Comparison of ENCODE assay signal across 9 cellular contexts in the genomic region with DNA sequence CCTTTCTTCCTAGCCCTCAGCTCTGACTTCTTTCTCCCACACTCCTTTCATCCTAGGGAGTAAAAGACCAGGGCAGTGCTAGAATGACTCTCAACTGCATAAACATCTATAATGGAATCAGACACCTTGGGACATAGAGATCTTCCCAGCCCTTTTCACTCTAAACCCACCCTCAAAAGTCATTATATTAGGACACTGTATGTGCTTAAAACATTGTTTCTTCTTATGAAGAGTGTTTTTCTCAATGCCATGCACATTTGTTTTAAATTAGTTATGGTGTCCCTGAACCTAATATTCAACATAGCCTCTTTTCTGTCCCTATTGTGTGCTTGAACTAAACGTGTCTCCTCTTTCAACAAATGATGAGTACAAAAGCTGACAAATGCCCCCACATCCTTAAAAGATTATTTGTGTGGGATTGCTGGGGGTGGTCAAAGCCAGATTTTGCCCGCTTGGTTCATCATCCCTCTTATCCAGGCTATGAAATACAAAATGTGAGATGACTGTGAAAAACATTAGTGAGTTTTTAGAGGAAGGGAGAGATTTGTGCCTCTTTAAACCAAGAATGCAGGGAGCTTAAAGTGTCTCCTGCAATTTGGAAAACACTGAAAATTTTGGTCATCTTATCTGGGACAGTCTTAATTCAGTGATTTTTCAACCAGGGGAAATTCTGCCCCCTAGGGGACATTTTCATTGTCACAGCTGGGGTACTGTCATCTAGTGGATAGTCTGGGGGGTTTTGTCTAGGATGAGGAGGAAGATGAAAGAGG. TPM values are rescaled to one million over a fixed set of nuclear protein-coding genes. Genes with fewer than 3 reads are reported as not detected.
DNase-seq lines count a peak whose midpoint lies in the region; ATAC-seq and TF ChIP-seq lines count a peak whose summit lies in the region.
"Had no signal": no experiment of that assay in that cellular context is flagged by ENCODE, and none has a peak within 500 bp of the region (broad histone marks: within the 10 kb centered on the region; RNA-seq: fewer than 3 reads in every experiment).

No MANE protein-coding gene starts in this region.

- 53 to 60% (median 57%) methylated on average over 2 of the region's 2 CpGs for WGBS in ovary, 3 donors

- H4K20me1 ChIP-seq in GM23338 (replicated peaks; ENCODE audit: insufficient read depth), result no peaks in the 10 kb centered on the region

- H2AFZ ChIP-seq in GM23338, result peak overlapping the region; percentile 33; the same call in 1 of the 2 replicates

- H3K4me1 ChIP-seq in GM23338 (ENCODE audit: insufficient read depth) (0 out of 2 replicates have a peak, but pooled peaks cover 2% of the 10 kb centered on the region), SJCRH30 (peaks cover 3% of the 10 kb centered on the region), ovary (ENCODE audit: insufficient read depth) (no peaks in the 10 kb centered on the region)

- H3F3A ChIP-seq in GM23338 (replicated peaks; ENCODE audit: low read depth), result no peaks in the 10 kb centered on the region

- ATAC-seq in GM23338, result peak; percentile 85
- no peak for ATAC-seq in GM19023 (IDR thresholded peaks at IDR 0.05; ENCODE audit: unreplicated experiment)

- H3K36me3 ChIP-seq in GM23338 (ENCODE audit: insufficient read depth) (no peaks in the 10 kb centered on the region), SJCRH30 (no peaks in the 10 kb centered on the region), ovary (no peaks in the 10 kb centered on the region)

- H3K27ac Mint-ChIP-seq in GM23338 (no peak overlapping the region), type B pancreatic cell (no peak overlapping the region)
- H3K27ac Mint-ChIP-seq: T-helper 1 cell treated with Interleukin-12 subunit alpha and Interleukin-12 subunit beta and Interleukin-4 antibody, amounts not matched to agents 30 μg/mL and 1 μg/mL, for 36 hours had no signal

- H3K4me1 Mint-ChIP-seq in GM23338, result no peaks in the 10 kb centered on the region
- H3K4me1 Mint-ChIP-seq in type B pancreatic cell (ENCODE audit: unreplicated experiment), result peaks cover 5% of the 10 kb centered on the region

- H3K4me3 ChIP-seq in GM23338, result no peak overlapping the region
- H3K4me3 ChIP-seq in SJCRH30, result no peak overlapping the region
- H3K4me3 ChIP-seq in fibroblast of the aortic adventitia (ENCODE audit: low read depth, low read length), result no peak overlapping the region
- no peak overlapping the region for H3K4me3 ChIP-seq in ovary

- TF ChIP-seq CTCF in GM23338 (conservative IDR thresholded peaks at IDR 0.05; ENCODE audit: low read depth in 2 of 2), result peak; percentile 77 to 92
- peak; percentile 65 for TF ChIP-seq CTCF in fibroblast of the aortic adventitia (IDR thresholded peaks at IDR 0.05; ENCODE audit: insufficient read depth, low read length)
- TF ChIP-seq CTCF in type B pancreatic cell (conservative IDR thresholded peaks at IDR 0.05), result peak; percentile 67
- TF ChIP-seq CTCF in ovary (IDR thresholded peaks at IDR 0.05), result no peak

- H3K9me2 ChIP-seq in GM23338 (ENCODE audit: insufficient read depth), result no peaks in the 10 kb centered on the region

- H3K9me3 Mint-ChIP-seq in GM23338 (no peaks in the 10 kb centered on the region), type B pancreatic cell (no peaks in the 10 kb centered on the region)
- H3K9me3 Mint-ChIP-seq: T-helper 1 cell treated with Interleukin-12 subunit alpha and Interleukin-12 subunit beta and Interleukin-4 antibody, amounts not matched to agents 30 μg/mL and 1 μg/mL, for 36 hours had no signal

- H3K79me2 ChIP-seq in GM23338 (replicated peaks; ENCODE audit: insufficient read depth), result no peaks in the 10 kb centered on the region

- H3K9me3 ChIP-seq in SJCRH30 (replicated peaks) (no peaks in the 10 kb centered on the region), ovary (no peaks in the 10 kb centered on the region)

- H3K27me3 Mint-ChIP-seq in GM23338 (ENCODE audit: insufficient read depth, low read depth, poor library complexity) (peaks cover 2% of the 10 kb centered on the region), type B pancreatic cell (no peaks in the 10 kb centered on the region)

- no peak overlapping the region for H3K27ac ChIP-seq in GM23338 (ENCODE audit: low read depth)
- H3K27ac ChIP-seq in SJCRH30, result no peak overlapping the region
- no peak overlapping the region for H3K27ac ChIP-seq in ovary

- H3K4me3 Mint-ChIP-seq in GM23338, result no peak overlapping the region
- no peak overlapping the region for H3K4me3 Mint-ChIP-seq in type B pancreatic cell
- H3K4me3 Mint-ChIP-seq: T-helper 1 cell treated with Interleukin-12 subunit alpha and Interleukin-12 subunit beta and Interleukin-4 antibody, amounts not matched to agents 30 μg/mL and 1 μg/mL, for 36 hours had no signal

- TF ChIP-seq EP300 in ovary (IDR thresholded peaks at IDR 0.05), result no peak

- H3K4me2 ChIP-seq in GM23338, result no peak overlapping the region

- peak; percentile 20 for DNase-seq in Daoy (ENCODE audit: low read depth)
- DNase-seq in GM23338 (ENCODE audit: low spot score), result peak; percentile 79
- peak; percentile 3 to 48 for DNase-seq in SJCRH30
- peak; percentile 35 for DNase-seq in fibroblast of the aortic adventitia (ENCODE audit: low read depth)
- DNase-seq in type B pancreatic cell (ENCODE audit: extremely low spot score, unreplicated experiment), result no peak
- no peak for DNase-seq in ovary
- no peak for DNase-seq in NCI-H345 (lab: John Stamatoyannopoulos, UW)

- H3K36me3 Mint-ChIP-seq in GM23338 (ENCODE audit: low read depth) (no peaks in the 10 kb centered on the region), type B pancreatic cell (no peaks in the 10 kb centered on the region)

- intact Hi-C loops in ovary (cut with DNase I), result no loop called here

- H3K27me3 ChIP-seq in GM23338 (ENCODE audit: insufficient read depth) (no peaks in the 10 kb centered on the region), SJCRH30 (no peaks in the 10 kb centered on the region), ovary (no peaks in the 10 kb centered on the region)

- no peak for TF ChIP-seq POLR2A in ovary (IDR thresholded peaks at IDR 0.05)

TF ChIP-seq in GM23338, 12 proteins besides CTCF, POLR2A, EP300 and RAD21 (continues in another document):
- no peak for TF ChIP-seq ZNF331 (CRISPR knock-in tag; IDR thresholded peaks at IDR 0.05; ENCODE audit: low read depth)
- no peak for TF ChIP-seq EZH2 (IDR thresholded peaks at IDR 0.05; ENCODE audit: low read depth, unreplicated experiment)
- TF ChIP-seq, protein P1, sequence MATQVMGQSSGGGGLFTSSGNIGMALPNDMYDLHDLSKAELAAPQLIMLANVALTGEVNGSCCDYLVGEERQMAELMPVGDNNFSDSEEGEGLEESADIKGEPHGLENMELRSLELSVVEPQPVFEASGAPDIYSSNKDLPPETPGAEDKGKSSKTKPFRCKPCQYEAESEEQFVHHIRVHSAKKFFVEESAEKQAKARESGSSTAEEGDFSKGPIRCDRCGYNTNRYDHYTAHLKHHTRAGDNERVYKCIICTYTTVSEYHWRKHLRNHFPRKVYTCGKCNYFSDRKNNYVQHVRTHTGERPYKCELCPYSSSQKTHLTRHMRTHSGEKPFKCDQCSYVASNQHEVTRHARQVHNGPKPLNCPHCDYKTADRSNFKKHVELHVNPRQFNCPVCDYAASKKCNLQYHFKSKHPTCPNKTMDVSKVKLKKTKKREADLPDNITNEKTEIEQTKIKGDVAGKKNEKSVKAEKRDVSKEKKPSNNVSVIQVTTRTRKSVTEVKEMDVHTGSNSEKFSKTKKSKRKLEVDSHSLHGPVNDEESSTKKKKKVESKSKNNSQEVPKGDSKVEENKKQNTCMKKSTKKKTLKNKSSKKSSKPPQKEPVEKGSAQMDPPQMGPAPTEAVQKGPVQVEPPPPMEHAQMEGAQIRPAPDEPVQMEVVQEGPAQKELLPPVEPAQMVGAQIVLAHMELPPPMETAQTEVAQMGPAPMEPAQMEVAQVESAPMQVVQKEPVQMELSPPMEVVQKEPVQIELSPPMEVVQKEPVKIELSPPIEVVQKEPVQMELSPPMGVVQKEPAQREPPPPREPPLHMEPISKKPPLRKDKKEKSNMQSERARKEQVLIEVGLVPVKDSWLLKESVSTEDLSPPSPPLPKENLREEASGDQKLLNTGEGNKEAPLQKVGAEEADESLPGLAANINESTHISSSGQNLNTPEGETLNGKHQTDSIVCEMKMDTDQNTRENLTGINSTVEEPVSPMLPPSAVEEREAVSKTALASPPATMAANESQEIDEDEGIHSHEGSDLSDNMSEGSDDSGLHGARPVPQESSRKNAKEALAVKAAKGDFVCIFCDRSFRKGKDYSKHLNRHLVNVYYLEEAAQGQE (IDR thresholded peaks at IDR 0.05; ENCODE audit: unreplicated experiment), result no peak
- TF ChIP-seq, protein P2, sequence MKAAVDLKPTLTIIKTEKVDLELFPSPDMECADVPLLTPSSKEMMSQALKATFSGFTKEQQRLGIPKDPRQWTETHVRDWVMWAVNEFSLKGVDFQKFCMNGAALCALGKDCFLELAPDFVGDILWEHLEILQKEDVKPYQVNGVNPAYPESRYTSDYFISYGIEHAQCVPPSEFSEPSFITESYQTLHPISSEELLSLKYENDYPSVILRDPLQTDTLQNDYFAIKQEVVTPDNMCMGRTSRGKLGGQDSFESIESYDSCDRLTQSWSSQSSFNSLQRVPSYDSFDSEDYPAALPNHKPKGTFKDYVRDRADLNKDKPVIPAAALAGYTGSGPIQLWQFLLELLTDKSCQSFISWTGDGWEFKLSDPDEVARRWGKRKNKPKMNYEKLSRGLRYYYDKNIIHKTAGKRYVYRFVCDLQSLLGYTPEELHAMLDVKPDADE (IDR thresholded peaks at IDR 0.05), result no peak
- TF ChIP-seq JUNB (IDR thresholded peaks at IDR 0.05; ENCODE audit: unreplicated experiment), result no peak
- no peak for TF ChIP-seq STAT1 (IDR thresholded peaks at IDR 0.05; ENCODE audit: unreplicated experiment)
- TF ChIP-seq POLR2AphosphoS5 (IDR thresholded peaks at IDR 0.05; ENCODE audit: low read depth), result no peak
- no peak for TF ChIP-seq ZNF114 (CRISPR knock-in tag; IDR thresholded peaks at IDR 0.05)
- no peak for TF ChIP-seq CREB1 (CRISPR knock-in tag; IDR thresholded peaks at IDR 0.05; ENCODE audit: low read depth)

RNA-seq across cellular contexts. Expression of a gene that starts 29.0 kb away (rescaled TPM):
- not detected in 2 replicates for total RNA-seq in Daoy (2014; rRNA removed; shearing (Covaris generic))
- not detected in 2 replicates for total RNA-seq in GM23338 (2014; rRNA removed; shearing (Covaris generic))
- 0.16 TPM in 1 of 2 replicates, not detected in the other for polyA plus RNA-seq in GM23338 (2016; fragmentation: Nextera tagmentation; extraction: Ambion mirVana)
- total RNA-seq in SJCRH30 (2014; rRNA removed; shearing (Covaris generic)), result not detected in 2 replicates
- not detected in 2 replicates for total RNA-seq in fibroblast of the aortic adventitia (ENCODE audit: low replicate concordance)
- 1.4 and 7.5 TPM in 2 replicates for total RNA-seq in type B pancreatic cell (ENCODE audit: low replicate concordance)
- under 1 TPM in 2 of 7 donors, not detected in 5; 0.23 to 0.31 TPM for total RNA-seq in ovary
- under 1 TPM in 1 of 2 donors, not detected in 1; 0.02 TPM for polyA plus RNA-seq in ovary

RNA-seq across cellular contexts. Expression of a gene that starts 36.4 kb away (rescaled TPM):
- not detected in 2 replicates for total RNA-seq in Daoy (2014; rRNA removed; shearing (Covaris generic))
- not detected in 2 replicates for total RNA-seq in GM23338 (2014; rRNA removed; shearing (Covaris generic))
- polyA plus RNA-seq in GM23338 (2016; fragmentation: Nextera tagmentation; extraction: Ambion mirVana), result not detected in 2 replicates
- not detected in 2 replicates for total RNA-seq in SJCRH30 (2014; rRNA removed; shearing (Covaris generic))
- total RNA-seq in fibroblast of the aortic adventitia (ENCODE audit: low replicate concordance), result not detected in 2 replicates
- total RNA-seq in type B pancreatic cell (ENCODE audit: low replicate concordance), result 15.5 and 22.3 TPM in 2 replicates
- not detected for total RNA-seq in ovary
- not detected for polyA plus RNA-seq in ovary

Comparison
In these comparisons a context has a peak if more than half of its experiments do, and no peak if none do; other contexts are left out.
1. DNase-seq: peak in Daoy (single experiment), GM23338 (single experiment), SJCRH30 (2 of 2) and fibroblast of the aortic adventitia (single experiment); none in type B pancreatic cell (single experiment), ovary (0 of 5) and NCI-H345 (single experiment).
2. CTCF ChIP-seq: peak in GM23338 (2 of 2), fibroblast of the aortic adventitia (single experiment) and type B pancreatic cell (single experiment); none in ovary (0 of 3).
3. RNA of a gene that starts 36.4 kb away (total RNA-seq): 15.5 to 22.3 TPM in type B pancreatic cell; not detected in Daoy, not detected in GM23338, not detected in SJCRH30, not detected in fibroblast of the aortic adventitia and not detected in ovary; every median in the first group is over 10 times any median in the second.